ENCODE assay signal across 1 cellular context in the genomic region with DNA sequence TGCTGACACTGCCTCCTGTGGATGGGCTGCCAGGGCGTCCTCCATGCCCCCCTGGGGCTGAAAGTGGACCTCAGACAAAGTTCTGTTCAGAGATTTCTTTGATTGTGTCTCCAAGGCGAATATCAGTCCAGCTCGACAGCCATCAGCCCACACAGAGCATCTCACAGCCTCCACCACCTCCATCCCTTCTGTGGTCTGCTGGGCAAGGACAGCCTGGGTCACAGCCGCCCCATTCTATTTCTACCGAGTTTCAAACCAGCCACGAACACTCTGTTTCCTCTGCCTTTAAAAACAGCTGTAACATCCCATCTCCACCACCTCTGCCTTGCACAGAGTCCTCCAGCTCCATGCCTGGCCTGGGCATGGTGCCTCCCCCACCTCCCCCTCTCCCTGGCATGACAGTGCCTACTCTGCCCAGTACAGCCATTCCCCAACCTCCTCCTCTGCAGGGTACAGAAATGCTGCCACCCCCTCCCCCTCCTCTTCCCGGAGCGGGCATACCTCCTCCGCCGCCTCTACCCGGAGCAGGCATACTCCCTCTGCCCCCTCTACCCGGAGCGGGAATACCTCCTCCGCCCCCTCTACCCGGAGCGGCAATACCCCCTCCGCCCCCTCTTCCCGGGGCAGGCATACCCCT.
TF ChIP-seq lines count a peak whose summit lies in the region.

No MANE protein-coding gene starts in this region.

TF ChIP-seq in IMR-90, 13 proteins besides CTCF, POLR2A, EP300 and RAD21:
- TF ChIP-seq MXI1 (IDR thresholded peaks at IDR 0.05; ENCODE audit: borderline replicate concordance, low read depth, low read length) (no peak), CHD1 (IDR thresholded peaks at IDR 0.05; ENCODE audit: low read depth, low read length) (no peak), RCOR1 (IDR thresholded peaks at IDR 0.05; ENCODE audit: insufficient replicate concordance, low read length) (no peak), MAZ (IDR thresholded peaks at IDR 0.05; ENCODE audit: borderline replicate concordance, low read depth, low read length) (no peak), RFX5 (IDR thresholded peaks at IDR 0.05; ENCODE audit: low read depth, low read length) (no peak), FOS (IDR thresholded peaks at IDR 0.05; ENCODE audit: low read depth, low read length) (no peak), MAFK (IDR thresholded peaks at IDR 0.05; ENCODE audit: low read depth, low read length) (no peak), CEBPB (IDR thresholded peaks at IDR 0.05; ENCODE audit: low read depth, low read length) (no peak), SMC3 (IDR thresholded peaks at IDR 0.05; ENCODE audit: low read depth, low read length) (no peak), BHLHE40 (IDR thresholded peaks at IDR 0.05; ENCODE audit: low read depth, low read length) (no peak), NFE2L2 (IDR thresholded peaks at IDR 0.05; ENCODE audit: low read depth, low read length) (no peak)
- TF ChIP-seq, protein P1, sequence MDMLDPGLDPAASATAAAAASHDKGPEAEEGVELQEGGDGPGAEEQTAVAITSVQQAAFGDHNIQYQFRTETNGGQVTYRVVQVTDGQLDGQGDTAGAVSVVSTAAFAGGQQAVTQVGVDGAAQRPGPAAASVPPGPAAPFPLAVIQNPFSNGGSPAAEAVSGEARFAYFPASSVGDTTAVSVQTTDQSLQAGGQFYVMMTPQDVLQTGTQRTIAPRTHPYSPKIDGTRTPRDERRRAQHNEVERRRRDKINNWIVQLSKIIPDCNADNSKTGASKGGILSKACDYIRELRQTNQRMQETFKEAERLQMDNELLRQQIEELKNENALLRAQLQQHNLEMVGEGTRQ (IDR thresholded peaks at IDR 0.05; ENCODE audit: low read depth, low read length) = no peak
- TF ChIP-seq, protein P2, sequence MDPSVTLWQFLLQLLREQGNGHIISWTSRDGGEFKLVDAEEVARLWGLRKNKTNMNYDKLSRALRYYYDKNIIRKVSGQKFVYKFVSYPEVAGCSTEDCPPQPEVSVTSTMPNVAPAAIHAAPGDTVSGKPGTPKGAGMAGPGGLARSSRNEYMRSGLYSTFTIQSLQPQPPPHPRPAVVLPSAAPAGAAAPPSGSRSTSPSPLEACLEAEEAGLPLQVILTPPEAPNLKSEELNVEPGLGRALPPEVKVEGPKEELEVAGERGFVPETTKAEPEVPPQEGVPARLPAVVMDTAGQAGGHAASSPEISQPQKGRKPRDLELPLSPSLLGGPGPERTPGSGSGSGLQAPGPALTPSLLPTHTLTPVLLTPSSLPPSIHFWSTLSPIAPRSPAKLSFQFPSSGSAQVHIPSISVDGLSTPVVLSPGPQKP (IDR thresholded peaks at IDR 0.05; ENCODE audit: borderline replicate concordance, low read depth, low read length) = no peak
